ENCODE assay signal across 12 cellular contexts in the genomic region with DNA sequence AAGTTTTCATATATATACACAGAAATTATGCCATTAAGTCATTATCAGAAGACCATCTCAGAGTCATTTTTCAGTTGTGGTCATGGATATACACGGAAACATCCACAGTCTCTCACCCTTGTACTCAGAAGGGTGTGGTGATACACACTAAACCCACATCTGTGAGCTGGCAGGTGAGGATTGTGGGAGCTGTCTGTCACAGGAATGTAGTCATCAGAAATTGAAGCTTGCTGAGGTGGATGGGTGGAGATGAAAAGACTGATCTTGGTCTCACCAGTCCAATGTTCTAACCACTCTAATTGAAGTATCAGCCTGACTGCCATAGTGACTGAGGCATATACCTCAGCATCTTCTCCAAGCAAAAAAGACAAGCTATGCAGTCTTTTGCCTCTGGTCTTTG.
DNase-seq lines count a peak whose midpoint lies in the region; ATAC-seq and TF ChIP-seq lines count a peak whose summit lies in the region.
"Had no signal": no experiment of that assay in that cellular context is flagged by ENCODE, and none has a peak within 500 bp of the region (broad histone marks: within the 10 kb centered on the region; RNA-seq: fewer than 3 reads in every experiment).

No MANE protein-coding gene starts in this region.

- no peak overlapping the region for H3K27ac Mint-ChIP-seq in activated T-helper 2 cell treated with anti-CD3 and anti-CD28 coated beads, Interferon-gamma antibody, Interleukin-2, Interleukin-4, amounts not matched to agents 10 μg/mL and 5 μg/mL and 100 μg/mL, durations not matched to agents 14 hours and 24 hours and 36 hours
- peak overlapping the region in 7 of 10 donors; percentile 7 to 81 (median 33) for H3K27ac Mint-ChIP-seq in naive thymus-derived CD8-positive, alpha-beta T cell

- dilution Hi-C loops in mammary epithelial cell (cut with HindIII; ENCODE audit: low sequenced_read_pairs): no loop called here

- POLR2A ChIA-PET in naive thymus-derived CD8-positive, alpha-beta T cell (lab: Charles Lee): no interaction called here

- no peaks in the 10 kb centered on the region for H3K79me2 ChIP-seq in mammary epithelial cell (ENCODE audit: insufficient read depth, low read length)

- in situ Hi-C loops in mammary epithelial cell (cut with MboI; ENCODE audit: low sequenced_read_pairs in 2 of 2): loop anchor here (25.0 kb wide), 1 partner anchor 540 kb away; no protein-coding TSS in a partner anchor

- no peak overlapping the region for H3K9ac ChIP-seq in mammary epithelial cell (ENCODE audit: insufficient read depth, low read length)

- no peak for TF ChIP-seq CTCF in mammary epithelial cell (conservative IDR thresholded peaks at IDR 0.05 in 1 of 2, IDR thresholded peaks at IDR 0.05 in 1 of 2; ENCODE audit: extremely low read depth in 1 of 2, insufficient read depth in 1 of 2, low read depth in 1 of 2, low read length in 2 of 2)
- TF ChIP-seq CTCF in breast epithelium (IDR thresholded peaks at IDR 0.05): no peak
- no peak for TF ChIP-seq CTCF in esophagus muscularis mucosa (IDR thresholded peaks at IDR 0.05)

- intact Hi-C loops in mammary epithelial cell (cut with micrococcal nuclease) (no loop called here), breast epithelium (cut with DNase I; ENCODE audit: low total_unique reads) (no loop called here), esophagus muscularis mucosa (cut with DNase I) (no loop called here)
- intact Hi-C loops in activated T-helper 2 cell treated with anti-CD3 and anti-CD28 coated beads, Interferon-gamma antibody, Interleukin-2, Interleukin-4, amounts not matched to agents 10 μg/mL and 5 μg/mL and 100 μg/mL, durations not matched to agents 14 hours and 24 hours and 36 hours (cut with micrococcal nuclease): loop anchor here (1.0 to 5.0 kb wide), 3 partner anchors 55 to 359 kb away; no protein-coding TSS in a partner anchor

- no peaks in the 10 kb centered on the region for H3K9me3 ChIP-seq in mammary epithelial cell (replicated peaks; ENCODE audit: insufficient read depth, low read length)
- no peaks in the 10 kb centered on the region for H3K9me3 ChIP-seq in breast epithelium
- H3K9me3 ChIP-seq in esophagus muscularis mucosa: no peaks in the 10 kb centered on the region
- H3K9me3 ChIP-seq: pancreas had no signal

- peaks cover 31% of the 10 kb centered on the region for H3K4me1 Mint-ChIP-seq in activated T-helper 2 cell treated with anti-CD3 and anti-CD28 coated beads, Interferon-gamma antibody, Interleukin-2, Interleukin-4, amounts not matched to agents 10 μg/mL and 5 μg/mL and 100 μg/mL, durations not matched to agents 14 hours and 24 hours and 36 hours (ENCODE audit: low read depth)
- H3K4me1 Mint-ChIP-seq in naive thymus-derived CD8-positive, alpha-beta T cell: peaks cover 18 to 26% (median 19%) of the 10 kb centered on the region in 4 donors

- no peak overlapping the region for H3K27ac ChIP-seq in mammary epithelial cell (ENCODE audit: insufficient read depth, low read depth, low read length)
- H3K27ac ChIP-seq in breast epithelium: no peak overlapping the region
- H3K27ac ChIP-seq in esophagus muscularis mucosa (replicated peaks in 1 of 4): no peak overlapping the region
- H3K27ac ChIP-seq: pancreas had no signal

- DNase-seq in mammary epithelial cell (peak; percentile 81), breast epithelium (ENCODE audit: low spot score in 2 of 2) (no peak), esophagus muscularis mucosa (ENCODE audit: extremely low spot score) (no peak), RPMI8226 (no peak), SHP77 treated with DMSO at 0.1 percent for 48 hours (lab: John Stamatoyannopoulos, UW) (no peak)
- DNase-seq in activated T-helper 2 cell treated with anti-CD3 and anti-CD28 coated beads, Interferon-gamma antibody, Interleukin-2, Interleukin-4, amounts not matched to agents 10 μg/mL and 5 μg/mL and 100 μg/mL, durations not matched to agents 14 hours and 24 hours and 36 hours (ENCODE audit: low spot score): peak; percentile 68
- peak in 6 of 10 donors; percentile 6 to 62 (median 20) for DNase-seq in naive thymus-derived CD8-positive, alpha-beta T cell
- DNase-seq: left cardiac atrium, NCI-H1436 treated with DMSO at 0.1 percent for 48 hours, pancreas had no signal

- no peak overlapping the region for H3K4me3 Mint-ChIP-seq in activated T-helper 2 cell treated with anti-CD3 and anti-CD28 coated beads, Interferon-gamma antibody, Interleukin-2, Interleukin-4, amounts not matched to agents 10 μg/mL and 5 μg/mL and 100 μg/mL, durations not matched to agents 14 hours and 24 hours and 36 hours (ENCODE audit: low read depth)
- peak overlapping the region in 1 of 10 donors; percentile 16 for H3K4me3 Mint-ChIP-seq in naive thymus-derived CD8-positive, alpha-beta T cell
- H3K4me3 Mint-ChIP-seq: brain had no signal

- ATAC-seq in naive thymus-derived CD8-positive, alpha-beta T cell: peak; percentile 82 to 95
- no peak for ATAC-seq in GM19467 (IDR thresholded peaks at IDR 0.05; ENCODE audit: unreplicated experiment)

- H3K4me3 ChIP-seq in mammary epithelial cell (replicated peaks in 1 of 3; ENCODE audit: insufficient read depth in 1 of 3, low read depth in 2 of 3, low read length in 3 of 3) (no peak overlapping the region), breast epithelium (no peak overlapping the region), esophagus muscularis mucosa (no peak overlapping the region)
- H3K4me3 ChIP-seq: pancreas had no signal

- H3K9me3 Mint-ChIP-seq in activated T-helper 2 cell treated with anti-CD3 and anti-CD28 coated beads, Interferon-gamma antibody, Interleukin-2, Interleukin-4, amounts not matched to agents 10 μg/mL and 5 μg/mL and 100 μg/mL, durations not matched to agents 14 hours and 24 hours and 36 hours: no peaks in the 10 kb centered on the region
- no peaks in the 10 kb centered on the region for H3K9me3 Mint-ChIP-seq in naive thymus-derived CD8-positive, alpha-beta T cell
- H3K9me3 Mint-ChIP-seq: brain had no signal

- WGBS in mammary epithelial cell (ENCODE audit: low coverage, missing lambda C conversion rate): 78% methylated on average over 1 of the region's 1 CpG
- WGBS in esophagus muscularis mucosa: 50% methylated on average over 1 of the region's 1 CpG

- TF ChIP-seq EP300 in esophagus muscularis mucosa (IDR thresholded peaks at IDR 0.05): no peak

- no peaks in the 10 kb centered on the region for H4K20me1 ChIP-seq in mammary epithelial cell (ENCODE audit: insufficient read depth, low read length)

- H3K4me1 ChIP-seq in mammary epithelial cell (ENCODE audit: insufficient read depth, low read length): peaks cover 6% of the 10 kb centered on the region
- no peaks in the 10 kb centered on the region for H3K4me1 ChIP-seq in breast epithelium
- peaks cover 4 to 27% (median 19%) of the 10 kb centered on the region in 4 donors for H3K4me1 ChIP-seq in esophagus muscularis mucosa
- H3K4me1 ChIP-seq: pancreas had no signal

- no peak overlapping the region for H3K4me2 ChIP-seq in mammary epithelial cell (ENCODE audit: insufficient read depth, low read depth, low read length)

- TF ChIP-seq POLR2A in breast epithelium (IDR thresholded peaks at IDR 0.05): no peak
- no peak for TF ChIP-seq POLR2A in esophagus muscularis mucosa (IDR thresholded peaks at IDR 0.05; ENCODE audit: low read depth)

- peaks cover 16% of the 10 kb centered on the region for H3K36me3 Mint-ChIP-seq in activated T-helper 2 cell treated with anti-CD3 and anti-CD28 coated beads, Interferon-gamma antibody, Interleukin-2, Interleukin-4, amounts not matched to agents 10 μg/mL and 5 μg/mL and 100 μg/mL, durations not matched to agents 14 hours and 24 hours and 36 hours (ENCODE audit: low read depth)
- peaks cover 10 to 31% (median 30%) of the 10 kb centered on the region in 3 donors for H3K36me3 Mint-ChIP-seq in naive thymus-derived CD8-positive, alpha-beta T cell

- no peak overlapping the region for H2AFZ ChIP-seq in mammary epithelial cell (ENCODE audit: low read depth, low read length)

- H3K27me3 ChIP-seq in mammary epithelial cell (ENCODE audit: insufficient read depth, low read length): no peaks in the 10 kb centered on the region
- no peaks in the 10 kb centered on the region for H3K27me3 ChIP-seq in breast epithelium
- H3K27me3 ChIP-seq in esophagus muscularis mucosa: no peaks in the 10 kb centered on the region
- H3K27me3 ChIP-seq: pancreas had no signal

- no TSS peak for BruUV-seq in mammary epithelial cell (replicated peaks; lab: Mats Ljungman, UMichigan)

- H3K36me3 ChIP-seq in mammary epithelial cell (ENCODE audit: insufficient read depth, low read length) (no peaks in the 10 kb centered on the region), breast epithelium (no peaks in the 10 kb centered on the region), esophagus muscularis mucosa (no peaks in the 10 kb centered on the region)
- H3K36me3 ChIP-seq: pancreas had no signal

- CTCF ChIA-PET in mammary epithelial cell (lab: Charles Lee; ENCODE audit: low non-redundant PET): interaction anchor here (0.5 kb wide), 1 partner anchor 49 kb away, joined by 3 read pairs; no protein-coding TSS in a partner anchor

- no peaks in the 10 kb centered on the region for H3K27me3 Mint-ChIP-seq in activated T-helper 2 cell treated with anti-CD3 and anti-CD28 coated beads, Interferon-gamma antibody, Interleukin-2, Interleukin-4, amounts not matched to agents 10 μg/mL and 5 μg/mL and 100 μg/mL, durations not matched to agents 14 hours and 24 hours and 36 hours (ENCODE audit: low read depth)
- no peaks in the 10 kb centered on the region for H3K27me3 Mint-ChIP-seq in naive thymus-derived CD8-positive, alpha-beta T cell
- H3K27me3 Mint-ChIP-seq: brain had no signal

Comparison
In these comparisons a context has a peak if more than half of its experiments do, and no peak if none do; other contexts are left out.
1. DNase-seq: peak in mammary epithelial cell (single experiment), activated T-helper 2 cell treated with anti-CD3 and anti-CD28 coated beads, Interferon-gamma antibody, Interleukin-2, Interleukin-4, amounts not matched to agents 10 μg/mL and 5 μg/mL and 100 μg/mL, durations not matched to agents 14 hours and 24 hours and 36 hours (single experiment) and naive thymus-derived CD8-positive, alpha-beta T cell (6 of 10); none in breast epithelium (0 of 2), esophagus muscularis mucosa (single experiment), RPMI8226 (single experiment) and SHP77 treated with DMSO at 0.1 percent for 48 hours (single experiment).